In the genomic region with DNA sequence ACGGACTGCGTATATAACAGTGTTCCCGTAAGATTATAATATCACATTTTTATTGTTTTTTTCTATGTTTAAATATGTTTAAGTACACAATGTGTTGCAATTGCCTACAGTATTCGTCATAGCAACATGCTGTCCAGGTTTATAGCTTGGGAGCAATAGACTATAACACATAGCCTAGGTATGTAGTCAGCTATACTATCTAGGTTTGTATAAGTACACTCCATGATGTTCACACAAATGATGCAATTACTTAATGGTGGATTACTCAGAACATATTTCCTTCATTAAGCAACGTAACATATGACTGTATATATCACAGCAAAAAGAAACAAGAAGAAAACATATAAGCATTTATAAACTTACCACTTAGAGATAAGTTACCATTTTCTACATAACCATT, we compare ENCODE assay signal across 20 cellular contexts.
DNase-seq lines count a peak whose midpoint lies in the region; TF ChIP-seq lines count a peak whose summit lies in the region.
"Had no signal": no experiment of that assay in that cellular context is flagged by ENCODE, and none has a peak within 500 bp of the region (broad histone marks: within the 10 kb centered on the region; RNA-seq: fewer than 3 reads in every experiment).

No MANE protein-coding gene starts in this region.

- WGBS in mammary epithelial cell (ENCODE audit: low coverage, missing lambda C conversion rate), result 74% methylated on average over 5 of the region's 5 CpGs

- POLR2A ChIA-PET in RWPE1 (lab: Yijun Ruan, JAX; ENCODE audit: low non-redundant PET), result no interaction called here

- H2AFZ ChIP-seq in mammary epithelial cell (ENCODE audit: low read depth, low read length), result no peak overlapping the region
- H2AFZ ChIP-seq: GM23248 had no signal

- H3K4me1 ChIP-seq in mammary epithelial cell (ENCODE audit: insufficient read depth, low read length), result peaks cover 13% of the 10 kb centered on the region
- H3K4me1 ChIP-seq: A549, BE2C had no signal

- H3K79me2 ChIP-seq in mammary epithelial cell (ENCODE audit: insufficient read depth, low read length), result no peaks in the 10 kb centered on the region

- no peak overlapping the region for H3K9ac ChIP-seq in mammary epithelial cell (ENCODE audit: insufficient read depth, low read length)
- H3K9ac ChIP-seq: BLaER1 treated with 17β-estradiol and CSF1 and Interleukin-3, amounts not matched to agents 10 nM and 100 nM; GM23248 had no signal

- no peaks in the 10 kb centered on the region for H3K36me3 ChIP-seq in mammary epithelial cell (ENCODE audit: insufficient read depth, low read length)
- H3K36me3 ChIP-seq: BE2C; BLaER1 treated with 17β-estradiol and CSF1 and Interleukin-3, amounts not matched to agents 10 nM and 100 nM had no signal

- intact Hi-C loops in mammary epithelial cell (cut with micrococcal nuclease), result no loop called here

- dilution Hi-C loops in mammary epithelial cell (cut with HindIII; ENCODE audit: low sequenced_read_pairs), result no loop called here

- no peaks in the 10 kb centered on the region for H3K9me3 ChIP-seq in mammary epithelial cell (replicated peaks; ENCODE audit: insufficient read depth, low read length)
- H3K9me3 ChIP-seq: A549; BE2C; BLaER1 treated with 17β-estradiol and CSF1 and Interleukin-3, amounts not matched to agents 10 nM and 100 nM had no signal

- TF ChIP-seq CTCF in RWPE1 (conservative IDR thresholded peaks at IDR 0.05; ENCODE audit: low read depth), result no peak
- no peak for TF ChIP-seq CTCF in mammary epithelial cell (conservative IDR thresholded peaks at IDR 0.05 in 1 of 2, IDR thresholded peaks at IDR 0.05 in 1 of 2; ENCODE audit: extremely low read depth in 1 of 2, insufficient read depth in 1 of 2, low read depth in 1 of 2, low read length in 2 of 2)
- TF ChIP-seq CTCF in GM13977 (IDR thresholded peaks at IDR 0.05; ENCODE audit: extremely low read depth, insufficient read depth, missing control alignments), result no peak

- no peak overlapping the region for H3K4me3 ChIP-seq in mammary epithelial cell (replicated peaks in 1 of 3; ENCODE audit: insufficient read depth in 1 of 3, low read depth in 2 of 3, low read length in 3 of 3)
- H3K4me3 ChIP-seq: A549; BLaER1 treated with 17β-estradiol and CSF1 and Interleukin-3, amounts not matched to agents 10 nM and 100 nM; GM23248 had no signal

- CTCF ChIA-PET in RWPE1 (lab: Yijun Ruan, JAX), result interaction anchor here (0.6 kb wide), 1 partner anchor 490 kb away, joined by 3 read pairs; no protein-coding TSS in a partner anchor
- CTCF ChIA-PET in mammary epithelial cell (lab: Charles Lee; ENCODE audit: low non-redundant PET), result interaction anchor here (0.6 kb wide), 1 partner anchor 1889 kb away, joined by 3 read pairs; no protein-coding TSS in a partner anchor

- H3K4me2 ChIP-seq in mammary epithelial cell (ENCODE audit: insufficient read depth, low read depth, low read length), result no peak overlapping the region
- H3K4me2 ChIP-seq: A549 had no signal

- H3K27me3 ChIP-seq in mammary epithelial cell (ENCODE audit: insufficient read depth, low read length), result no peaks in the 10 kb centered on the region
- H3K27me3 ChIP-seq: BE2C; BLaER1 treated with 17β-estradiol and CSF1 and Interleukin-3, amounts not matched to agents 10 nM and 100 nM had no signal

- DNase-seq in RWPE1 (ENCODE audit: low spot score), result peak; percentile 7
- DNase-seq in mammary epithelial cell, result peak; percentile 7
- peak; percentile 37 for DNase-seq in epithelial cell of prostate (ENCODE audit: low read depth, low spot score)
- DNase-seq in GM13977 (ENCODE audit: low spot score), result no peak
- DNase-seq in stimulated activated CD8-positive, alpha-beta memory T cell treated with anti-CD3 and anti-CD28 coated beads, Interleukin-4, amount 100 ng/mL, for 48 hours, result no peak
- no peak for DNase-seq in EL
- DNase-seq: 8988T; ACHN; AML-193; BE2C; CD4-positive, alpha-beta T cell; CD8-positive, alpha-beta memory T cell; DMS 273 treated with DMSO at 0.1 percent for 48 hours; DMS79; GF-D8; GM23248; H7; HCEC 1CT had no signal

- H3K27ac ChIP-seq in RWPE1, result no peak overlapping the region
- H3K27ac ChIP-seq in mammary epithelial cell (ENCODE audit: insufficient read depth, low read depth, low read length), result no peak overlapping the region
- H3K27ac ChIP-seq in epithelial cell of prostate, result no peak overlapping the region
- H3K27ac ChIP-seq: A549; BLaER1 treated with 17β-estradiol and CSF1 and Interleukin-3, amounts not matched to agents 10 nM and 100 nM; GM23248 had no signal

- no peaks in the 10 kb centered on the region for H4K20me1 ChIP-seq in mammary epithelial cell (ENCODE audit: insufficient read depth, low read length)

- BruUV-seq in mammary epithelial cell (replicated peaks; lab: Mats Ljungman, UMichigan), result no TSS peak

- in situ Hi-C loops in mammary epithelial cell (cut with MboI; ENCODE audit: low sequenced_read_pairs in 2 of 2), result no loop called here
- in situ Hi-C loops in GM13977 (cut with MboI; ENCODE audit: low pct_unique_long_range_greater_than_20kb, low sequenced_read_pairs, unreplicated experiment), result no loop called here

Comparison
In these comparisons a context has a peak if more than half of its experiments do, and no peak if none do; other contexts are left out.
1. DNase-seq: peak in RWPE1 (single experiment), mammary epithelial cell (single experiment) and epithelial cell of prostate (single experiment); none in GM13977 (single experiment), stimulated activated CD8-positive, alpha-beta memory T cell treated with anti-CD3 and anti-CD28 coated beads, Interleukin-4, amount 100 ng/mL, for 48 hours (single experiment) and EL (single experiment).